Comparison of ENCODE assay signal across 8 cellular contexts in genomic region chr15:32956006-32956405, GRCh38.
DNase-seq lines count a peak whose midpoint lies in the region; ATAC-seq and TF ChIP-seq lines count a peak whose summit lies in the region.

No MANE protein-coding gene starts in this region.

- no peak overlapping the region for H3K4me2 ChIP-seq in smooth muscle cell

- no peak overlapping the region for H3K27ac ChIP-seq in HEK293 (ENCODE audit: extremely low read depth, low read depth, low read length)
- H3K27ac ChIP-seq in RWPE2 (ENCODE audit: poor library complexity, severe bottlenecking) = no peak overlapping the region
- H3K27ac ChIP-seq in gastroesophageal sphincter = peak overlapping the region in 2 of 4 donors; percentile 53 to 60
- no peak overlapping the region for H3K27ac ChIP-seq in smooth muscle cell (ENCODE audit: low read depth)

- H3K4me1 ChIP-seq in BE2C (no peaks in the 10 kb centered on the region), HEK293 (ENCODE audit: control insufficient read depth, insufficient read depth, low read length) (no peaks in the 10 kb centered on the region), RWPE2 (ENCODE audit: insufficient read depth, poor library complexity, severe bottlenecking) (no peaks in the 10 kb centered on the region), gastroesophageal sphincter (peaks cover 3 to 63% (median 10%) of the 10 kb centered on the region in 3 donors), smooth muscle cell (ENCODE audit: low read depth) (peaks cover 3% of the 10 kb centered on the region)

- H3K27me3 ChIP-seq in BE2C = no peaks in the 10 kb centered on the region; the same call in 1 of the 2 replicates
- H3K27me3 ChIP-seq in RWPE2 (ENCODE audit: insufficient read depth, poor library complexity, severe bottlenecking) = no peaks in the 10 kb centered on the region
- no peaks in the 10 kb centered on the region for H3K27me3 ChIP-seq in gastroesophageal sphincter
- no peaks in the 10 kb centered on the region for H3K27me3 ChIP-seq in smooth muscle cell (ENCODE audit: low read depth)

- H3K9me3 ChIP-seq in BE2C (no peaks in the 10 kb centered on the region), HEK293 (ENCODE audit: control insufficient read depth, insufficient read depth, low read depth, low read length) (no peaks in the 10 kb centered on the region), RWPE2 (ENCODE audit: severe bottlenecking) (no peaks in the 10 kb centered on the region), gastroesophageal sphincter (no peaks in the 10 kb centered on the region), smooth muscle cell (replicated peaks; ENCODE audit: low read depth) (no peaks in the 10 kb centered on the region)

- POLR2A ChIA-PET in HEK293 (lab: Yijun Ruan, JAX) = no interaction called here

- CTCF ChIA-PET in HEK293 (lab: Yijun Ruan, JAX) = interaction anchor here (0.5 to 3.1 kb wide), 16 partner anchors 10 to 308 kb away, joined by 3 to 24 read pairs (median 4); no protein-coding TSS in a partner anchor

- 7 to 21% methylated on average over 1 of the region's 1 CpG for WGBS in gastroesophageal sphincter (ENCODE audit: low coverage in 1 of 2), 2 donors
- 60% methylated on average over 1 of the region's 1 CpG for WGBS in smooth muscle cell (ENCODE audit: low lambda C conversion rate)

- TF ChIP-seq EP300 in gastroesophageal sphincter (IDR thresholded peaks at IDR 0.05) = no peak

- H3K4me3 ChIP-seq in BE2C (ENCODE audit: low read depth, low read length) (no peak overlapping the region), HEK293 (ENCODE audit: low read depth, low read length) (no peak overlapping the region), RWPE2 (ENCODE audit: severe bottlenecking) (no peak overlapping the region), gastroesophageal sphincter (no peak overlapping the region), smooth muscle cell (no peak overlapping the region)

- DNase-seq in BE2C (no peak), RWPE2 (ENCODE audit: low spot score) (no peak), smooth muscle cell (lab: John Stamatoyannopoulos, UW; ENCODE audit: unreplicated experiment) (no peak), NCI-H187 (lab: John Stamatoyannopoulos, UW) (no peak), cerebellum (ENCODE audit: low spot score) (no peak)

- no peaks in the 10 kb centered on the region for H3K36me3 ChIP-seq in BE2C
- no peaks in the 10 kb centered on the region for H3K36me3 ChIP-seq in HEK293 (ENCODE audit: control insufficient read depth in 2 of 2, insufficient read depth in 1 of 2, low read length in 2 of 2)
- no peaks in the 10 kb centered on the region for H3K36me3 ChIP-seq in RWPE2 (ENCODE audit: low read depth)
- no peaks in the 10 kb centered on the region for H3K36me3 ChIP-seq in gastroesophageal sphincter
- no peaks in the 10 kb centered on the region for H3K36me3 ChIP-seq in smooth muscle cell (ENCODE audit: low read depth)

- ATAC-seq in RWPE2 (ENCODE audit: low read depth) (peak; percentile 76), gastroesophageal sphincter (no peak), HG02852 (IDR thresholded peaks at IDR 0.05; ENCODE audit: unreplicated experiment) (no peak)

- H3K79me2 ChIP-seq in smooth muscle cell (ENCODE audit: low read depth) = no peaks in the 10 kb centered on the region

- no peak overlapping the region for H3K9ac ChIP-seq in smooth muscle cell (ENCODE audit: low read depth)

- no peak overlapping the region for H2AFZ ChIP-seq in smooth muscle cell (ENCODE audit: low read depth)

- TF ChIP-seq POLR2A in gastroesophageal sphincter (IDR thresholded peaks at IDR 0.05) = no peak

- peak; percentile 67 for TF ChIP-seq CTCF in BE2C (IDR thresholded peaks at IDR 0.05; ENCODE audit: low read depth, low read length)
- no peak for TF ChIP-seq CTCF in HEK293 (tag by site-specific recombination; IDR thresholded peaks at IDR 0.05)
- peak; percentile 98 for TF ChIP-seq CTCF in RWPE2 (IDR thresholded peaks at IDR 0.05; ENCODE audit: poor library complexity, severe bottlenecking)
- TF ChIP-seq CTCF in gastroesophageal sphincter (IDR thresholded peaks at IDR 0.05) = peak; percentile 39 to 70 (median 64)
- TF ChIP-seq CTCF in smooth muscle cell (IDR thresholded peaks at IDR 0.05; ENCODE audit: borderline replicate concordance, insufficient read depth, poor library complexity, severe bottlenecking) = peak; percentile 61

- H3F3A ChIP-seq in smooth muscle cell (ENCODE audit: low read depth) = no peaks in the 10 kb centered on the region

- no peaks in the 10 kb centered on the region for H4K20me1 ChIP-seq in smooth muscle cell (ENCODE audit: low read depth)

TF ChIP-seq in HEK293, 187 proteins besides CTCF, POLR2A, EP300 and RAD21:
- TF ChIP-seq ZFP41 (tag by site-specific recombination; IDR thresholded peaks at IDR 0.05; ENCODE audit: borderline replicate concordance) = no peak
- TF ChIP-seq ZFP37 (tag by site-specific recombination; IDR thresholded peaks at IDR 0.05) = no peak
- no peak for TF ChIP-seq ZNF792 (tag by site-specific recombination; IDR thresholded peaks at IDR 0.05)
- TF ChIP-seq ZNF664 (tag by site-specific recombination; IDR thresholded peaks at IDR 0.05) = no peak
- TF ChIP-seq FEZF1 (tag by site-specific recombination; IDR thresholded peaks at IDR 0.05) = peak; percentile 65; the same call in 1 of the 2 replicates
- no peak for TF ChIP-seq KLF8 (tag by site-specific recombination; IDR thresholded peaks at IDR 0.05)
- no peak for TF ChIP-seq ZNF324 (tag by site-specific recombination; IDR thresholded peaks at IDR 0.05)
- no peak for TF ChIP-seq SCRT1 (tag by site-specific recombination; IDR thresholded peaks at IDR 0.05; ENCODE audit: borderline replicate concordance)
- TF ChIP-seq ZNF621 (tag by site-specific recombination; IDR thresholded peaks at IDR 0.05) = no peak
- TF ChIP-seq ZNF155 (tag by site-specific recombination; IDR thresholded peaks at IDR 0.05) = no peak
- peak; percentile 58 for TF ChIP-seq ZNF654 (tag by site-specific recombination; IDR thresholded peaks at IDR 0.05; ENCODE audit: low read depth)
- TF ChIP-seq ZSCAN18 (tag by site-specific recombination; IDR thresholded peaks at IDR 0.05) = no peak
- TF ChIP-seq ZBTB6 (tag by site-specific recombination; IDR thresholded peaks at IDR 0.05) = no peak
- TF ChIP-seq ZNF701 (tag by site-specific recombination; IDR thresholded peaks at IDR 0.05) = no peak
- no peak for TF ChIP-seq ZNF777 (tag by site-specific recombination; IDR thresholded peaks at IDR 0.05; ENCODE audit: borderline replicate concordance)
- no peak for TF ChIP-seq ZNF366 (tag by site-specific recombination; conservative IDR thresholded peaks at IDR 0.05)
- 0 out of 2 replicates have a peak, but pooled peaks have one; percentile 23 for TF ChIP-seq ZBTB44 (tag by site-specific recombination; IDR thresholded peaks at IDR 0.05)
